ENCODE assay signal across 8 cellular contexts in the genomic region with DNA sequence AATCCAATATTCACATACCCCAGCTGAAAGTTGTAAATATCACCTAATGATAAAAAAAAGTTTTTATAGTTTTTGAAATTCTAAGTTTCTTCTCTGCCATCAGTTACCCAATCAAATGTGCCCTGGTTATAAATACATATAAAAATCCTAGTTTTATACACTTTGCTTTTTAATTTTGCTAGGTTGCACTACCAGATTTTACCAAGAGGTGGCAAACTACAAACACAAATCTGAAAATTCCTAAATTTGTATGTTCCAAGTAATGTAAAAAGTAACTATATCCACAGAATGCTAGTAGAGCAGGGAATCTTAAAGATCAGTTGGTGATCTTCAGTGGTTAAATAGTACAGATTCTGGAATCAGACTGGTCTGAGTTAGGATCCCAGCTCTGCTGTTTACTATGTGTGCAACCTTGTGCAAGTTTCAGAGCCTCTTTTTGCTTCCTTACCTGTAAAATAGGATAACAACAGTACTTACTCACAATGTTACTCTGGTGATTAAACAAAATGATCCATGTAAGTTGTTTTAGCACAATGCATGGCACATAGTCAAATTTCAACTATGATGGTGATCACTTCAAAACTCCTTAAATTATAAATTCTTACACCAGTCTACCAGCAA. TPM values are rescaled to one million over a fixed set of nuclear protein-coding genes. Genes with fewer than 3 reads are reported as not detected.
DNase-seq lines count a peak whose midpoint lies in the region; ATAC-seq and TF ChIP-seq lines count a peak whose summit lies in the region.

No MANE protein-coding gene starts in this region.

- TF ChIP-seq CTCF in 22Rv1 (IDR thresholded peaks at IDR 0.05) (peak; percentile 78), GM10266 (IDR thresholded peaks at IDR 0.05; ENCODE audit: control insufficient read depth, insufficient read depth, low read depth, missing control alignments) (peak; percentile 53), SU-DHL-6 (IDR thresholded peaks at IDR 0.05; ENCODE audit: insufficient read depth, low read length, poor library complexity, severe bottlenecking) (peak; percentile 78), tibial artery (IDR thresholded peaks at IDR 0.05) (peak; percentile 71 to 75)

- no peak overlapping the region for H3K27ac Mint-ChIP-seq in activated naive CD4-positive, alpha-beta T cell treated with anti-CD3 and anti-CD28 coated beads for 36 hours

- H3K27me3 Mint-ChIP-seq in activated naive CD4-positive, alpha-beta T cell treated with anti-CD3 and anti-CD28 coated beads for 36 hours (ENCODE audit: low read depth) = no peaks in the 10 kb centered on the region

- peaks cover 10% of the 10 kb centered on the region for H4K20me1 ChIP-seq in SU-DHL-6 (ENCODE audit: low read depth, low read length)

- H3K27ac ChIP-seq in 22Rv1 (no peak overlapping the region), SU-DHL-6 (ENCODE audit: low read depth, low read length) (no peak overlapping the region), tibial artery (no peak overlapping the region)

- peaks cover 13% of the 10 kb centered on the region for H3F3A ChIP-seq in SU-DHL-6 (ENCODE audit: insufficient read depth)

- peaks cover 31% of the 10 kb centered on the region for H3K4me1 Mint-ChIP-seq in activated naive CD4-positive, alpha-beta T cell treated with anti-CD3 and anti-CD28 coated beads for 36 hours (ENCODE audit: low read depth)

- H2AFZ ChIP-seq in SU-DHL-6 (ENCODE audit: low read depth, low read length, severe bottlenecking) = no peak overlapping the region

- no peak overlapping the region for H3K9ac ChIP-seq in SU-DHL-6 (ENCODE audit: low read length)

- no peak overlapping the region for H3K4me3 ChIP-seq in SU-DHL-6 (ENCODE audit: insufficient read depth, low read length, poor library complexity, severe bottlenecking)
- no peak overlapping the region for H3K4me3 ChIP-seq in tibial artery

- H3K4me1 ChIP-seq in tibial artery = peaks cover 0 to 6% (median 2%) of the 10 kb centered on the region in 4 donors

- CTCF ChIA-PET in activated naive CD4-positive, alpha-beta T cell treated with anti-CD3 and anti-CD28 coated beads for 36 hours (lab: Charles Lee) = interaction anchor here (0.6 to 4.6 kb wide), 16 partner anchors 9 to 233 kb away, joined by 3 to 22 read pairs (median 4); no protein-coding TSS in a partner anchor

- H3K9me3 Mint-ChIP-seq in activated naive CD4-positive, alpha-beta T cell treated with anti-CD3 and anti-CD28 coated beads for 36 hours = no peaks in the 10 kb centered on the region

- H3K27me3 ChIP-seq in SU-DHL-6 (ENCODE audit: low read length) (no peaks in the 10 kb centered on the region), tibial artery (no peaks in the 10 kb centered on the region)

- H3K4me3 Mint-ChIP-seq in activated naive CD4-positive, alpha-beta T cell treated with anti-CD3 and anti-CD28 coated beads for 36 hours = no peak overlapping the region

- ATAC-seq in GM19397 (IDR thresholded peaks at IDR 0.05; ENCODE audit: unreplicated experiment) (no peak), HG02885 (IDR thresholded peaks at IDR 0.05; ENCODE audit: poor library complexity, unreplicated experiment) (no peak)

- H3K36me3 ChIP-seq in SU-DHL-6 (ENCODE audit: low read length) (peaks cover 4% of the 10 kb centered on the region; the same call in 1 of the 2 replicates), tibial artery (no peaks in the 10 kb centered on the region)

- H3K79me2 ChIP-seq in SU-DHL-6 (ENCODE audit: insufficient read depth, low read length) = peaks cover 96% of the 10 kb centered on the region

- H3K4me2 ChIP-seq in SU-DHL-6 (ENCODE audit: low read depth, low read length, poor library complexity, severe bottlenecking) = no peak overlapping the region

- DNase-seq in GM10266 (ENCODE audit: extremely low spot score) (no peak), glomerular visceral epithelial cell (ENCODE audit: extremely low spot score) (peak; percentile 42), tibial artery (no peak)
- no peak for DNase-seq in activated naive CD4-positive, alpha-beta T cell treated with anti-CD3 and anti-CD28 coated beads for 36 hours

- no peaks in the 10 kb centered on the region for H3K9me3 ChIP-seq in SU-DHL-6 (ENCODE audit: insufficient read depth, low read length)
- H3K9me3 ChIP-seq in tibial artery = no peaks in the 10 kb centered on the region

- H3K9me2 ChIP-seq in SU-DHL-6 (replicated peaks; ENCODE audit: insufficient read depth, low read length) = no peaks in the 10 kb centered on the region

- intact Hi-C loops in tibial artery (cut with DNase I; ENCODE audit: low total_unique reads) = loop anchor here (2.0 to 10.0 kb wide), 2 partner anchors 201 to 229 kb away; a partner anchor contains a TSS
- intact Hi-C loops in activated naive CD4-positive, alpha-beta T cell treated with anti-CD3 and anti-CD28 coated beads for 36 hours (cut with micrococcal nuclease) = loop anchor here (1.0 to 5.0 kb wide), 4 partner anchors 9 to 517 kb away; a partner anchor contains a TSS

- H3K36me3 Mint-ChIP-seq in activated naive CD4-positive, alpha-beta T cell treated with anti-CD3 and anti-CD28 coated beads for 36 hours (ENCODE audit: low read depth) = peaks cover 8% of the 10 kb centered on the region

RNA-seq across cellular contexts. Expression of a gene that starts 11.0 kb away (rescaled TPM):
- 10 to 100 TPM; 31.1 to 32.7 TPM for total RNA-seq in activated naive CD4-positive, alpha-beta T cell treated with anti-CD3 and anti-CD28 coated beads for 36 hours
